23 cellular contexts compared by ENCODE assay signal in genomic region chr5:93438124-93438523, GRCh38.
"Had no signal": no experiment of that assay in that cellular context is flagged by ENCODE, and none has a peak within 500 bp of the region (broad histone marks: within the 10 kb centered on the region; RNA-seq: fewer than 3 reads in every experiment).

No MANE protein-coding gene starts in this region.

- DNase-seq: islet precursor cell; left ventricle myocardium inferior; mesendoderm; naive B cell; natural killer cell; nephron progenitor cell; ovary; stimulated activated CD4-positive, alpha-beta T cell treated with anti-CD3 and anti-CD28 coated beads, Interleukin-12 subunit alpha, Interleukin-12 subunit beta, amount 100 ng/mL, for 4 hours; stimulated activated CD4-positive, alpha-beta T cell treated with anti-CD3 and anti-CD28 coated beads, Interleukin-15, amount 100 ng/mL, for 24 hours; stimulated activated CD4-positive, alpha-beta T cell treated with anti-CD3 and anti-CD28 coated beads, Interleukin-2, amount 100 ng/mL, for 24 hours; stimulated activated CD4-positive, alpha-beta T cell treated with anti-CD3 and anti-CD28 coated beads, Interleukin-4, amount 100 ng/mL, for 1 hour; stimulated activated naive B cell treated with anti-CD40 and anti-IgM and Interleukin-4, amounts not matched to agents 10 μg/mL and 1 μg/mL and 100 μg/mL, for 72 hours; stimulated activated naive CD8-positive, alpha-beta T cell treated with anti-CD3 and anti-CD28 coated beads, Interleukin-15, Interleukin-2, amounts not matched to agents 100 U/mL and 50 U/mL, for 24 hours; stomach; testis; thyroid gland; transverse colon; upper lobe of left lung had no signal

- H3K4me3 ChIP-seq: left ventricle myocardium inferior, lung, ovary, right atrium auricular region, skin epidermis, stomach, testis, thyroid gland, transverse colon, upper lobe of left lung, vagina had no signal

- ATAC-seq: natural killer cell; sciatic nerve; stimulated activated naive B cell treated with anti-CD40 and anti-IgM and Interleukin-4, amounts not matched to agents 10 μg/mL and 1 μg/mL and 100 μg/mL, for 72 hours; stimulated activated naive CD8-positive, alpha-beta T cell treated with anti-CD3 and anti-CD28 coated beads, Interleukin-15, Interleukin-2, amounts not matched to agents 100 U/mL and 50 U/mL, for 24 hours had no signal
